13 cellular contexts compared by ENCODE assay signal in genomic region chr1:246687002-246687401, GRCh38.
"Had no signal": no experiment of that assay in that cellular context is flagged by ENCODE, and none has a peak within 500 bp of the region (broad histone marks: within the 10 kb centered on the region; RNA-seq: fewer than 3 reads in every experiment).

No MANE protein-coding gene starts in this region.

- H3K27ac Mint-ChIP-seq: activated naive CD4-positive, alpha-beta T cell treated with anti-CD3 and anti-CD28 coated beads, Interleukin-2, amount 50 U/mL, for 24 hours; activated T-helper 2 cell treated with anti-CD3 and anti-CD28 coated beads, Interferon-gamma antibody, Interleukin-2, Interleukin-4, amounts not matched to agents 10 μg/mL and 5 μg/mL and 100 μg/mL, durations not matched to agents 14 hours and 24 hours and 36 hours; effector memory CD8-positive, alpha-beta T cell; stimulated activated naive CD8-positive, alpha-beta T cell treated with anti-CD3 and anti-CD28 coated beads, Interleukin-15, Interleukin-2, amounts not matched to agents 100 ng/mL and 50 ng/mL, for 24 hours; T-helper 1 cell treated with Interleukin-12 subunit alpha and Interleukin-12 subunit beta and Interleukin-4 antibody, amounts not matched to agents 30 μg/mL and 1 μg/mL, for 36 hours had no signal

- H3K4me3 ChIP-seq: ovary, thoracic aorta had no signal

- H3K9me3 Mint-ChIP-seq: activated naive CD4-positive, alpha-beta T cell treated with anti-CD3 and anti-CD28 coated beads, Interleukin-2, amount 50 U/mL, for 24 hours; activated T-helper 2 cell treated with anti-CD3 and anti-CD28 coated beads, Interferon-gamma antibody, Interleukin-2, Interleukin-4, amounts not matched to agents 10 μg/mL and 5 μg/mL and 100 μg/mL, durations not matched to agents 14 hours and 24 hours and 36 hours; effector memory CD8-positive, alpha-beta T cell; stimulated activated naive CD8-positive, alpha-beta T cell treated with anti-CD3 and anti-CD28 coated beads, Interleukin-15, Interleukin-2, amounts not matched to agents 100 ng/mL and 50 ng/mL, for 24 hours had no signal

- H3K4me3 Mint-ChIP-seq: activated naive CD4-positive, alpha-beta T cell treated with anti-CD3 and anti-CD28 coated beads, Interleukin-2, amount 50 U/mL, for 24 hours; effector memory CD8-positive, alpha-beta T cell; stimulated activated naive CD8-positive, alpha-beta T cell treated with anti-CD3 and anti-CD28 coated beads, Interleukin-15, Interleukin-2, amounts not matched to agents 100 ng/mL and 50 ng/mL, for 24 hours; T-helper 1 cell treated with Interleukin-12 subunit alpha and Interleukin-12 subunit beta and Interleukin-4 antibody, amounts not matched to agents 30 μg/mL and 1 μg/mL, for 36 hours had no signal

- H3K9me3 ChIP-seq: ovary, thoracic aorta had no signal

- ATAC-seq: effector memory CD8-positive, alpha-beta T cell had no signal

- H3K27me3 ChIP-seq: ovary had no signal

- DNase-seq: activated CD4-positive, alpha-beta T cell treated with anti-CD3 and anti-CD28 coated beads, Interleukin-2, amount 50 U/mL, for 1 hour; activated CD4-positive, CD25-positive, alpha-beta regulatory T cell; central memory CD4-positive, alpha-beta T cell; effector memory CD8-positive, alpha-beta T cell; erythroblast; kidney; ovary; stimulated activated CD4-positive, alpha-beta T cell treated with anti-CD3 and anti-CD28 coated beads, Interleukin-4, amount 100 ng/mL, for 24 hours had no signal

- H3K4me1 Mint-ChIP-seq: activated naive CD4-positive, alpha-beta T cell treated with anti-CD3 and anti-CD28 coated beads, Interleukin-2, amount 50 U/mL, for 24 hours had no signal

- H3K27ac ChIP-seq: ovary, thoracic aorta had no signal

- H3K36me3 ChIP-seq: ovary, thoracic aorta had no signal

- H3K27me3 Mint-ChIP-seq: activated naive CD4-positive, alpha-beta T cell treated with anti-CD3 and anti-CD28 coated beads, Interleukin-2, amount 50 U/mL, for 24 hours; stimulated activated naive CD8-positive, alpha-beta T cell treated with anti-CD3 and anti-CD28 coated beads, Interleukin-15, Interleukin-2, amounts not matched to agents 100 ng/mL and 50 ng/mL, for 24 hours had no signal
